In genomic region chr4:3288571-3289094, GRCh38 we compare ENCODE assay signal across 17 cellular contexts. TPM values are rescaled to one million over a fixed set of nuclear protein-coding genes. Genes with fewer than 3 reads are reported as not detected.
A peak's percentile ranks its signal among the peaks of the same experiment; 100 is the strongest.
DNase-seq lines count a peak whose midpoint lies in the region; ATAC-seq and TF ChIP-seq lines count a peak whose summit lies in the region.
"Had no signal": no experiment of that assay in that cellular context is flagged by ENCODE, and none has a peak within 500 bp of the region (broad histone marks: within the 10 kb centered on the region; RNA-seq: fewer than 3 reads in every experiment).

No MANE protein-coding gene starts in this region.

- DNase-seq in Right ventricle myocardium superior (peak; percentile 45), Right ventricle myocardium inferior (ENCODE audit: missing footprints) (no peak), coronary artery (ENCODE audit: low spot score) (peak; percentile 65), osteoblast (ENCODE audit: insufficient read length, low spot score, missing footprints) (peak; percentile 48), upper lobe of right lung (peak; percentile 53)
- no peak for DNase-seq in stimulated activated naive CD4-positive, alpha-beta T cell treated with Interleukin-2 at 50 U/mL for 16 hours (lab: John Stamatoyannopoulos, UW)
- DNase-seq: CD4-positive, CD25-positive, alpha-beta regulatory T cell; DMS79; GM23248; NCI-H1417 treated with DMSO at 0.1 percent for 48 hours; NCI-H2029; NCI-H2171 treated with DMSO at 0.1 percent for 48 hours; NCI-H82 had no signal

- H3K27ac ChIP-seq in coronary artery (no peak overlapping the region), osteoblast (ENCODE audit: low read depth, low read length) (no peak overlapping the region), upper lobe of right lung (no peak overlapping the region)
- H3K27ac ChIP-seq: GM23248 had no signal

- H2AFZ ChIP-seq in osteoblast (ENCODE audit: low read length): no peak overlapping the region
- H2AFZ ChIP-seq: GM23248 had no signal

- H3K79me2 ChIP-seq in osteoblast (ENCODE audit: insufficient read depth, low read length): peaks cover 4% of the 10 kb centered on the region

- no peaks in the 10 kb centered on the region for H4K20me1 ChIP-seq in osteoblast (ENCODE audit: insufficient read depth, low read length)

- H3K36me3 ChIP-seq in osteoblast (ENCODE audit: insufficient read depth, low read length) (no peaks in the 10 kb centered on the region), upper lobe of right lung (no peaks in the 10 kb centered on the region)

- no peak overlapping the region for H3K4me3 Mint-ChIP-seq in stimulated activated memory B cell treated with anti-CD40 and anti-IgM and Interleukin-4, amounts not matched to agents 10 μg/mL and 1 μg/mL and 100 μg/mL, for 72 hours

- H3K4me1 ChIP-seq in osteoblast (ENCODE audit: insufficient read depth, low read length): peaks cover 22% of the 10 kb centered on the region
- peaks cover 22% of the 10 kb centered on the region for H3K4me1 ChIP-seq in upper lobe of right lung

- H3K27ac Mint-ChIP-seq in stimulated activated memory B cell treated with anti-CD40 and anti-IgM and Interleukin-4, amounts not matched to agents 10 μg/mL and 1 μg/mL and 100 μg/mL, for 72 hours: no peak overlapping the region
- H3K27ac Mint-ChIP-seq: CD4-positive, CD25-positive, alpha-beta regulatory T cell had no signal

- no peak for TF ChIP-seq CTCF in coronary artery (IDR thresholded peaks at IDR 0.05)
- no peak for TF ChIP-seq CTCF in osteoblast (IDR thresholded peaks at IDR 0.05; ENCODE audit: extremely low read depth, low read depth, low read length)
- TF ChIP-seq CTCF in upper lobe of right lung (IDR thresholded peaks at IDR 0.05): no peak

- peaks cover 16% of the 10 kb centered on the region for H3K27me3 ChIP-seq in osteoblast (ENCODE audit: insufficient read depth, low read length)
- H3K27me3 ChIP-seq in upper lobe of right lung: no peaks in the 10 kb centered on the region

- ATAC-seq in Right ventricle myocardium superior (ENCODE audit: poor library complexity) (no peak), Right ventricle myocardium inferior (no peak), upper lobe of right lung (no peak), HG02759 (IDR thresholded peaks at IDR 0.05; ENCODE audit: unreplicated experiment) (no peak)
- ATAC-seq in stimulated activated memory B cell treated with anti-CD40 and anti-IgM and Interleukin-4, amounts not matched to agents 10 μg/mL and 1 μg/mL and 100 μg/mL, for 72 hours: no peak
- ATAC-seq: HCT116, Panc1 had no signal

- H3K36me3 Mint-ChIP-seq in stimulated activated memory B cell treated with anti-CD40 and anti-IgM and Interleukin-4, amounts not matched to agents 10 μg/mL and 1 μg/mL and 100 μg/mL, for 72 hours: no peaks in the 10 kb centered on the region
- H3K36me3 Mint-ChIP-seq: CD4-positive, CD25-positive, alpha-beta regulatory T cell had no signal

- H3K4me3 ChIP-seq in coronary artery (no peak overlapping the region), osteoblast (ENCODE audit: insufficient read depth, low read length) (no peak overlapping the region), upper lobe of right lung (no peak overlapping the region)
- H3K4me3 ChIP-seq: GM23248 had no signal

- H3K4me1 Mint-ChIP-seq in stimulated activated memory B cell treated with anti-CD40 and anti-IgM and Interleukin-4, amounts not matched to agents 10 μg/mL and 1 μg/mL and 100 μg/mL, for 72 hours: peaks cover 27% of the 10 kb centered on the region

- no peaks in the 10 kb centered on the region for H3K9me3 Mint-ChIP-seq in stimulated activated memory B cell treated with anti-CD40 and anti-IgM and Interleukin-4, amounts not matched to agents 10 μg/mL and 1 μg/mL and 100 μg/mL, for 72 hours
- H3K9me3 Mint-ChIP-seq: CD4-positive, CD25-positive, alpha-beta regulatory T cell had no signal

- no peak overlapping the region for H3K4me2 ChIP-seq in osteoblast (ENCODE audit: insufficient read depth, low read length)

- intact Hi-C loops in Right ventricle myocardium superior (cut with DNase I) (no loop called here), Right ventricle myocardium inferior (cut with DNase I) (no loop called here), upper lobe of right lung (cut with DNase I) (loop anchor here (10.0 kb wide), 1 partner anchor 214 kb away; the partner anchor contains the start of genes HTT and HTT-AS)

- H3K9me3 ChIP-seq in osteoblast (ENCODE audit: low read depth, low read length): no peaks in the 10 kb centered on the region
- no peaks in the 10 kb centered on the region for H3K9me3 ChIP-seq in upper lobe of right lung

- peaks cover 9% of the 10 kb centered on the region for H3K27me3 Mint-ChIP-seq in stimulated activated memory B cell treated with anti-CD40 and anti-IgM and Interleukin-4, amounts not matched to agents 10 μg/mL and 1 μg/mL and 100 μg/mL, for 72 hours

RNA-seq across cellular contexts. Expression of gene RGS12, which starts 4.2 kb away (rescaled TPM):
- total RNA-seq in Right ventricle myocardium superior: 15.8 TPM
- total RNA-seq in Right ventricle myocardium inferior: 21.0 TPM
- 19.2 and 61.2 TPM in 2 replicates for total RNA-seq in osteoblast
- 58.2 TPM for total RNA-seq in upper lobe of right lung

RNA-seq across cellular contexts. Expression of gene MSANTD1, which starts 39.7 kb away (rescaled TPM):
- total RNA-seq in Right ventricle myocardium superior (0.54 TPM), Right ventricle myocardium inferior (0.51 TPM), osteoblast (0.59 and 0.72 TPM in 2 replicates), upper lobe of right lung (1.0 TPM)
- total RNA-seq: GM23248 had no signal

Comparison
In these comparisons a context has a peak if more than half of its experiments do, and no peak if none do; other contexts are left out.
1. DNase-seq: peak in Right ventricle myocardium superior (single experiment), coronary artery (single experiment), osteoblast (single experiment) and upper lobe of right lung (single experiment); none in Right ventricle myocardium inferior (single experiment) and stimulated activated naive CD4-positive, alpha-beta T cell treated with Interleukin-2 at 50 U/mL for 16 hours (single experiment).